In the genomic region with DNA sequence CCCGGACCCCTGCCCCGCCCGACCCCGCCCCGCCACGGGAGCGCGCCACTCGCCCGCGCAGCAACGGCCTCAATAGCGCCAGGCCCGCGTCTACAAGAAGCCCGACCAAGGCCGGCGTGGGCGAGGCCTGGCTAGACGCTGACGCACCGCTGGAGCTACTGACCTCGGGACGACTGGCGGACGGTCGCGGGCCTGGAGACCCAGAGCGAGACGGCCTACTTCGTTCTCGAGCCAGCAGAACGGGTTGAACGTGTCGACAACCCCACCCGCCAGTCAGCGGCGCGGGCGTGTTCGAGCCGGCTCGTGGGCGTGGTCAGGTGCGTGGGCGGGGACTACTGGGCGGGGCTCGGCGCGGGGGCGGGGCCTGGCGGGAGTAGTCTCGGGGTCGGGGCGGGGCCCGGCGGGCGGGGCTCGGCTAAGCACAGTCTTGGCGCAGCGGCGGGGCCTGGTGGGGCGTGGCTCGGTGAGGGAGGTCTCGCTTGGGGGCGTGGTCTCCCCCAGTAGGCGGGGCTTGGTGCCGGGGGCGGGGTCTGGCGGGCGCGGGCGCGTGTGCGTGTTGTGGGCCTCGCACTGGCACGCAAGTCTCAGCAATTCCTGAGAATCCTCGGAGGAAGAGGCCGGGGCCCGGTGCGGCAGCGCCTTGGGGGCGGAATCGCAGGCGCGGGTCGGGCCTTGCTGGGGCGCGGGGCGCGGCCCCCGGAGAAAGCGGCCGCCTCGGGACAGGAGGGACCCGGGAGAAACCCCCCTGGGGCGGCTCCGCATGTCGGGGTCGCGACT, we compare ENCODE assay signal across 8 cellular contexts. TPM values are rescaled to one million over a fixed set of nuclear protein-coding genes. Genes with fewer than 3 reads are reported as not detected.
DNase-seq lines count a peak whose midpoint lies in the region; ATAC-seq lines count a peak whose summit lies in the region.

Gene RNH1 (minus strand): TSS at position 293 of the 777 bp plus-strand sequence. CDS start 5,080 bp downstream, outside the sequence.

- H3K27me3 ChIP-seq in endocrine pancreas (ENCODE audit: control insufficient read depth, insufficient read depth, low read length): no peaks in the 10 kb centered on the region

- DNase-seq in COLO668 (lab: John Stamatoyannopoulos, UW; ENCODE audit: unreplicated experiment) (peak; percentile 73), HUDEP-2 (lab: John Stamatoyannopoulos, UW; ENCODE audit: unreplicated experiment in 76 of 76) (peak; percentile 22 to 99 (median 96)), NOMO-1 treated with dmso at 0.1 percent for 144 hours (lab: John Stamatoyannopoulos, UW; ENCODE audit: unreplicated experiment) (peak; percentile 87)
- DNase-seq in activated CD8-positive, alpha-beta memory T cell treated with anti-CD3 and anti-CD28 coated beads, Interleukin-2, amount 50 U/mL, for 1 hour (ENCODE audit: extremely low read depth): peak; percentile 98
- DNase-seq in stimulated activated CD8-positive, alpha-beta memory T cell treated with anti-CD3 and anti-CD28 coated beads, Interleukin-15, amount 100 ng/mL, for 24 hours (ENCODE audit: low read depth): peak; percentile 100

- H3K4me1 ChIP-seq in endocrine pancreas (ENCODE audit: control insufficient read depth, insufficient read depth, low read length) (no peaks in the 10 kb centered on the region), mesodermal cell (ENCODE audit: control insufficient read depth, insufficient read depth, low read length, poor library complexity, severe bottlenecking) (peaks cover 9% of the 10 kb centered on the region)

- H3K27ac ChIP-seq in mesodermal cell (ENCODE audit: low read depth, low read length, severe bottlenecking): peak within 1 kb of the TSS; percentile 100

- H3K36me3 ChIP-seq in endocrine pancreas (ENCODE audit: control insufficient read depth, insufficient read depth, low read length) (no peaks in the 10 kb centered on the region), mesodermal cell (ENCODE audit: control insufficient read depth, insufficient read depth, low read length) (peaks cover 34% of the 10 kb centered on the region)

- ATAC-seq in GM21381 (IDR thresholded peaks at IDR 0.05; ENCODE audit: unreplicated experiment): peak; percentile 51

- peak within 1 kb of the TSS; percentile 97 for H3K9ac ChIP-seq in endocrine pancreas (ENCODE audit: control insufficient read depth, insufficient read depth, low read length)

- H3K4me3 ChIP-seq in endocrine pancreas (ENCODE audit: control insufficient read depth, insufficient read depth, low read length): peak within 1 kb of the TSS; percentile 44
- H3K4me3 ChIP-seq in mesodermal cell (ENCODE audit: extremely low read depth, insufficient read depth, low read length, poor library complexity, severe bottlenecking): peak within 1 kb of the TSS; percentile 87

- WGBS in mesodermal cell (ENCODE audit: insufficient coverage in 2 of 2), 2 experiments: 0 to 1% methylated on average over 79 to 92 of the region's 101 CpGs

- H3K9me3 ChIP-seq in endocrine pancreas (ENCODE audit: control insufficient read depth, low read length) (no peaks in the 10 kb centered on the region), mesodermal cell (ENCODE audit: control insufficient read depth, low read length) (no peaks in the 10 kb centered on the region)

RNA-seq across cellular contexts. Expression of gene RNH1, which starts in this region (rescaled TPM):
- polyA plus RNA-seq in mesodermal cell (2013, experiment 1 of 2): 57.8 TPM
- 50.6 TPM for polyA plus RNA-seq in mesodermal cell (2013, experiment 2 of 2)

Comparison
In these comparisons a context has a peak if more than half of its experiments do, and no peak if none do; other contexts are left out.
1. Peak in every context shown above with its lines: DNase-seq, ATAC-seq, H3K4me3 ChIP-seq and H3K27ac ChIP-seq.